18 cellular contexts compared by ENCODE assay signal in the genomic region with DNA sequence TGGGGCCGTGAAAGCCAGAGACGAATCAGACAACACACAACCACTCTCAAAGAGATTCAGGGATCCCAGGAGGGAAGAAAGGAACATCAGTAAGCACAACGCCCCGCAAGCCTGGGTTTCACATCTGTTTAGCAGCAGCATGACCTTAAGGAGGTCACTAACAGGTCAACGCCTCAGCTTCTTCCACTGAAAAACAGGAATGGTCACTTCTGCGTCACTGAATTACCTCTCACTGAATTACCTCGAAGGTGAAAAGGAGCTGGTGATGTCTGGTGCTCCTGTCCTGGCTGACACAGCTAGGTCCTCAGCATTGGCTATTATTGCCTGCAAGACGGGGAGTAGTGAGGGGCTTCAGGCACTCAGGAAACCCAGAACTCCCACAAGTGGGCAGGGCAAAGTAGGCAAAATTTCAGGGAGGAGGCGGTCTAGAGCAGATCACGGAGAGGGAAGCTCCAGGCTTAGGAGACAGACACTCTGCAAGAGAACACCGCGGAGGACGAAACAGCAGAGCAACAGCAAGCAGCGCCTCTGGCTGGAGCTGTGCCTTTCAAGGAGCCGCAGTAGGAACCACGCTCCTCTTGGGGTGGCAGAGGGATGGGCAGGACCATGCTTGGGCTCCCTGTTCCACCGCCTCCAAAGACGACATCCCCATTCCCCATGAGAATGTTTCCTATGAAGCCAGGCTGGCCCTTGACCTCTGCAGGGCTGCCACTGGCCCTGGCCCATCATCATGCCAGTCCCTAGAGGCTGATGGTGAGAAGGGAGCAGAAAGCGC.
"Had no signal": no experiment of that assay in that cellular context is flagged by ENCODE, and none has a peak within 500 bp of the region (broad histone marks: within the 10 kb centered on the region; RNA-seq: fewer than 3 reads in every experiment).

No MANE protein-coding gene starts in this region.

- H3K4me1 ChIP-seq: tibial nerve, vagina had no signal

- DNase-seq: activated CD4-positive, alpha-beta T cell treated with anti-CD3 and anti-CD28 coated beads, Interleukin-2, amount 50 U/mL, for 4 hours; activated CD4-positive, CD25-positive, alpha-beta regulatory T cell treated with anti-CD3 and anti-CD28 coated beads, Interleukin-2, amount 50 U/mL, for 72 hours; activated T-cell treated with anti-CD3 and anti-CD28 coated beads for 4 hours; effector memory CD8-positive, alpha-beta T cell; foreskin melanocyte; glutamatergic neuron; hippocampal formation; nucleus accumbens; stimulated activated CD4-positive, alpha-beta T cell treated with anti-CD3 and anti-CD28 coated beads, Interleukin-2, amount 100 ng/mL, for 24 hours; stimulated activated naive CD8-positive, alpha-beta T cell treated with anti-CD3 and anti-CD28 coated beads, Interleukin-15, Interleukin-2, amounts not matched to agents 100 U/mL and 50 U/mL, for 24 hours; T-helper 1 cell; T-helper 9 cell had no signal

- H3K36me3 Mint-ChIP-seq: activated naive CD8-positive, alpha-beta T cell; mesothelial cell of epicardium; natural killer cell treated with Interleukin-12 subunit alpha and Interleukin-12 subunit beta and Interleukin-15 and Interleukin-18, amount 100 ng/mL, for 72 hours had no signal

- H3K36me3 ChIP-seq: tibial nerve, vagina had no signal

- H3K4me1 Mint-ChIP-seq: mesothelial cell of epicardium had no signal

- H3K27ac Mint-ChIP-seq: activated naive CD8-positive, alpha-beta T cell; effector memory CD8-positive, alpha-beta T cell; mesothelial cell of epicardium; natural killer cell treated with Interleukin-12 subunit alpha and Interleukin-12 subunit beta and Interleukin-15 and Interleukin-18, amount 100 ng/mL, for 72 hours had no signal

- ATAC-seq: effector memory CD8-positive, alpha-beta T cell; left lobe of liver; natural killer cell treated with Interleukin-12 subunit alpha and Interleukin-12 subunit beta and Interleukin-15 and Interleukin-18, amount 100 ng/mL, for 72 hours; stimulated activated naive CD8-positive, alpha-beta T cell treated with anti-CD3 and anti-CD28 coated beads, Interleukin-15, Interleukin-2, amounts not matched to agents 100 U/mL and 50 U/mL, for 24 hours had no signal

- H3K9me3 ChIP-seq: tibial nerve, vagina had no signal

- H3K27ac ChIP-seq: tibial nerve, vagina had no signal

- H3K27me3 ChIP-seq: tibial nerve, vagina had no signal

- H3K4me3 ChIP-seq: tibial nerve, vagina had no signal

- H3K9me3 Mint-ChIP-seq: effector memory CD8-positive, alpha-beta T cell; natural killer cell treated with Interleukin-12 subunit alpha and Interleukin-12 subunit beta and Interleukin-15 and Interleukin-18, amount 100 ng/mL, for 72 hours had no signal

- H3K4me3 Mint-ChIP-seq: activated naive CD8-positive, alpha-beta T cell; effector memory CD8-positive, alpha-beta T cell; mesothelial cell of epicardium; natural killer cell treated with Interleukin-12 subunit alpha and Interleukin-12 subunit beta and Interleukin-15 and Interleukin-18, amount 100 ng/mL, for 72 hours had no signal
